16 cellular contexts compared by ENCODE assay signal in the genomic region with DNA sequence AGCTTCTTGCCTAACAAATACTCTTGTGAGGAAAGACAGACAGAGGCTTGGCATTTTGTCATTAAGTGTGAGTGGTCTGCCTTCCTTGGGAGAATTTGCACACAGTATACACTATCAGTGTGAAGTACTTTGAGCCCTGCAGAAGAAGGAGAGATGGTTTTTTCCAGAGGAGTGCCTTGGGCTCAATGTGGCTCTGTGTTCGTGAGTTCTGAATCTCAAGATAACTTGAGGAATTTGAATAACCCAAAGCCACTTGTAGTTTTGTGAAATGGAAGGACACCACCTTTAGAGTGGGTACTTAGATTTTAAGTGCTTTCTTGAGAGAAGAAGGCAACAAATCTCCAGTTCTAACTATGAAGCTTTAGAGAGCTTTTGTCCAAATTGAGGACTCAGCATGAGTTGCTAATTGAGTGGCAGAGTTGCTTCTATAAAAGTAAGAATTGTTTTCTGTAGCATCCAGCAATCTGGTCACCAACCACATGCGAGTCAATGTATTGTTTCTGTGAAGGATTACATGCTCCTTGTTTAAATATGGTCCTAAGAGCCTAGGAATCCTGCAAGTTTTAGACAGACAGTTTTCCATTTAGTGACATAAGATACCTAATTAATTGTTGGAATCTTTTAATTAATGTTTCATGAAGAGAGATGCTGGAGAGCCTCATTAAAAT.
A peak's percentile ranks its signal among the peaks of the same experiment; 100 is the strongest.
DNase-seq lines count a peak whose midpoint lies in the region; ATAC-seq and TF ChIP-seq lines count a peak whose summit lies in the region.
"Had no signal": no experiment of that assay in that cellular context is flagged by ENCODE, and none has a peak within 500 bp of the region (broad histone marks: within the 10 kb centered on the region; RNA-seq: fewer than 3 reads in every experiment).

No MANE protein-coding gene starts in this region.

- intact Hi-C loops in adrenal gland (cut with DNase I) = loop anchor here in 1 of 2 donors (5.0 kb wide), 1 partner anchor 433 kb away; the partner anchor contains the start of gene FOSL2

- H3K27me3 ChIP-seq in adrenal gland = no peaks in the 10 kb centered on the region
- H3K27me3 ChIP-seq: dorsolateral prefrontal cortex, heart right ventricle had no signal

- H3K9me3 ChIP-seq in adrenal gland (replicated peaks in 1 of 3) = no peaks in the 10 kb centered on the region
- H3K9me3 ChIP-seq: heart right ventricle, psoas muscle had no signal

- no peaks in the 10 kb centered on the region for H3K36me3 ChIP-seq in adrenal gland (replicated peaks in 1 of 2)
- H3K36me3 ChIP-seq: heart right ventricle had no signal

- WGBS in adrenal gland, 4 donors = 87 to 92% (median 91%) methylated on average over 2 of the region's 2 CpGs

- H3K4me1 Mint-ChIP-seq in neural crest cell = peaks cover 38% of the 10 kb centered on the region

- peaks cover 64 to 84% of the 10 kb centered on the region in 2 donors for H3K4me1 ChIP-seq in adrenal gland (replicated peaks in 1 of 2)

- H3K27ac Mint-ChIP-seq in neural crest cell (ENCODE audit: unreplicated experiment) = peak overlapping the region; percentile 9
- H3K27ac Mint-ChIP-seq: activated naive CD4-positive, alpha-beta T cell treated with anti-CD3 and anti-CD28 coated beads, Interleukin-2, amount 50 U/mL, for 24 hours had no signal

- TF ChIP-seq POLR2A in adrenal gland (IDR thresholded peaks at IDR 0.05) = no peak

- ATAC-seq in HG03280 (IDR thresholded peaks at IDR 0.05; ENCODE audit: unreplicated experiment) = no peak
- ATAC-seq: psoas muscle had no signal

- H3K27ac ChIP-seq in adrenal gland = peak overlapping the region; percentile 16 to 73 (median 59)
- H3K27ac ChIP-seq: psoas muscle had no signal

- H3K4me3 ChIP-seq in adrenal gland = no peak overlapping the region
- H3K4me3 ChIP-seq: heart right ventricle, psoas muscle had no signal

- no peaks in the 10 kb centered on the region for H3K9me3 Mint-ChIP-seq in neural crest cell
- H3K9me3 Mint-ChIP-seq: activated naive CD4-positive, alpha-beta T cell treated with anti-CD3 and anti-CD28 coated beads, Interleukin-2, amount 50 U/mL, for 24 hours; stimulated activated naive CD8-positive, alpha-beta T cell treated with anti-CD3 and anti-CD28 coated beads, Interleukin-15, Interleukin-2, amounts not matched to agents 100 ng/mL and 50 ng/mL, for 24 hours had no signal

- no peaks in the 10 kb centered on the region for H3K27me3 Mint-ChIP-seq in neural crest cell (ENCODE audit: low read depth)
- H3K27me3 Mint-ChIP-seq: activated naive CD4-positive, alpha-beta T cell treated with anti-CD3 and anti-CD28 coated beads, Interleukin-2, amount 50 U/mL, for 24 hours; stimulated activated naive CD8-positive, alpha-beta T cell treated with anti-CD3 and anti-CD28 coated beads, Interleukin-15, Interleukin-2, amounts not matched to agents 100 ng/mL and 50 ng/mL, for 24 hours had no signal

- H3K4me3 Mint-ChIP-seq in neural crest cell = no peak overlapping the region
- H3K4me3 Mint-ChIP-seq: activated naive CD4-positive, alpha-beta T cell treated with anti-CD3 and anti-CD28 coated beads, Interleukin-2, amount 50 U/mL, for 24 hours; stimulated activated naive CD8-positive, alpha-beta T cell treated with anti-CD3 and anti-CD28 coated beads, Interleukin-15, Interleukin-2, amounts not matched to agents 100 ng/mL and 50 ng/mL, for 24 hours had no signal

- no peak for TF ChIP-seq CTCF in adrenal gland (IDR thresholded peaks at IDR 0.05)
- TF ChIP-seq CTCF in neural crest cell (conservative IDR thresholded peaks at IDR 0.05) = no peak

- peak; percentile 97 for DNase-seq in DMS79 (lab: John Stamatoyannopoulos, UW)
- peak; percentile 26 for DNase-seq in M059J (ENCODE audit: low read depth)
- no peak for DNase-seq in adrenal gland
- no peak for DNase-seq in neural crest cell (ENCODE audit: low read depth, low spot score)
- no peak for DNase-seq in activated effector memory CD4-positive, alpha-beta T cell treated with anti-CD3 and anti-CD28 coated beads, Interleukin-2, amount 50 U/mL, for 16 hours
- DNase-seq in activated gamma-delta T cell treated with Interleukin-2 at 50 U/mL for 16 hours = no peak
- no peak for DNase-seq in SIG-M5 (lab: John Stamatoyannopoulos, UW)
- DNase-seq: activated CD4-positive, alpha-beta T cell treated with anti-CD3 and anti-CD28 coated beads for 1 hour; NCI-H1694; psoas muscle; stimulated activated CD4-positive, alpha-beta T cell treated with anti-CD3 and anti-CD28 coated beads, Interleukin-2, amount 100 ng/mL, for 48 hours had no signal

- H3K36me3 Mint-ChIP-seq in neural crest cell (ENCODE audit: low read depth) = no peaks in the 10 kb centered on the region

Comparison
In these comparisons a context has a peak if more than half of its experiments do, and no peak if none do; other contexts are left out.
1. DNase-seq: peak in DMS79 (single experiment) and M059J (single experiment); none in adrenal gland (0 of 7), neural crest cell (single experiment), activated effector memory CD4-positive, alpha-beta T cell treated with anti-CD3 and anti-CD28 coated beads, Interleukin-2, amount 50 U/mL, for 16 hours (single experiment), activated gamma-delta T cell treated with Interleukin-2 at 50 U/mL for 16 hours (single experiment) and SIG-M5 (single experiment).